In genomic region chr15:95857758-95858157, GRCh38 we compare ENCODE assay signal across 13 cellular contexts.
DNase-seq lines count a peak whose midpoint lies in the region; ATAC-seq and TF ChIP-seq lines count a peak whose summit lies in the region.
"Had no signal": no experiment of that assay in that cellular context is flagged by ENCODE, and none has a peak within 500 bp of the region (broad histone marks: within the 10 kb centered on the region; RNA-seq: fewer than 3 reads in every experiment).

No MANE protein-coding gene starts in this region.

- intact Hi-C loops in tibial artery (cut with DNase I; ENCODE audit: low total_unique reads) = no loop called here

- peak overlapping the region; percentile 55 to 65 for H3K27ac ChIP-seq in tibial artery
- H3K27ac ChIP-seq: BLaER1, PC-9 had no signal

- no peaks in the 10 kb centered on the region for H3K9me3 Mint-ChIP-seq in activated CD8-positive, alpha-beta memory T cell treated with anti-CD3 and anti-CD28 coated beads, Interleukin-2, amount 10 ng/mL, durations not matched to agents 7 days and 5 days (ENCODE audit: low read depth)

- peak; percentile 66 for DNase-seq in HCEC 1CT
- peak; percentile 27 for DNase-seq in NCI-H82 treated with DMSO at 0.1 percent for 48 hours (lab: John Stamatoyannopoulos, UW; ENCODE audit: unreplicated experiment)
- peak; percentile 72 for DNase-seq in fibroblast of peridontal ligament (ENCODE audit: extremely low read depth)
- no peak for DNase-seq in tibial artery
- DNase-seq in T-helper 1 cell = no peak
- no peak for DNase-seq in activated CD8-positive, alpha-beta memory T cell treated with anti-CD3 and anti-CD28 coated beads, Interleukin-2, amount 10 ng/mL, durations not matched to agents 7 days and 5 days
- DNase-seq in SKM-1 (lab: John Stamatoyannopoulos, UW; ENCODE audit: unreplicated experiment) = no peak
- DNase-seq: KG1, MG63, NCI-H1092 treated with DMSO at 0.1 percent for 48 hours, NCI-H1694, PC-9 had no signal

- no peaks in the 10 kb centered on the region for H3K27me3 ChIP-seq in tibial artery
- H3K27me3 ChIP-seq: BLaER1, MG63 had no signal

- H3K4me1 Mint-ChIP-seq in activated CD8-positive, alpha-beta memory T cell treated with anti-CD3 and anti-CD28 coated beads, Interleukin-2, amount 10 ng/mL, durations not matched to agents 7 days and 5 days = peaks cover 5% of the 10 kb centered on the region

- no peak for ATAC-seq in activated CD8-positive, alpha-beta memory T cell treated with anti-CD3 and anti-CD28 coated beads, Interleukin-2, amount 10 ng/mL, durations not matched to agents 7 days and 5 days

- H3K4me1 ChIP-seq in tibial artery = peaks cover 0 to 18% (median 0%) of the 10 kb centered on the region in 4 donors
- H3K4me1 ChIP-seq: BLaER1 had no signal

- H3K36me3 ChIP-seq in tibial artery = no peaks in the 10 kb centered on the region
- H3K36me3 ChIP-seq: BLaER1, MG63 had no signal

- H3K4me3 Mint-ChIP-seq in activated CD8-positive, alpha-beta memory T cell treated with anti-CD3 and anti-CD28 coated beads, Interleukin-2, amount 10 ng/mL, durations not matched to agents 7 days and 5 days = no peak overlapping the region

- no peaks in the 10 kb centered on the region for H3K9me3 ChIP-seq in tibial artery
- H3K9me3 ChIP-seq: BLaER1, MG63 had no signal

- H3K27ac Mint-ChIP-seq in activated CD8-positive, alpha-beta memory T cell treated with anti-CD3 and anti-CD28 coated beads, Interleukin-2, amount 10 ng/mL, durations not matched to agents 7 days and 5 days = no peak overlapping the region

- TF ChIP-seq CTCF in tibial artery (IDR thresholded peaks at IDR 0.05) = no peak

- peaks cover 15% of the 10 kb centered on the region for H3K27me3 Mint-ChIP-seq in activated CD8-positive, alpha-beta memory T cell treated with anti-CD3 and anti-CD28 coated beads, Interleukin-2, amount 10 ng/mL, durations not matched to agents 7 days and 5 days

- CTCF ChIA-PET in activated CD8-positive, alpha-beta memory T cell treated with anti-CD3 and anti-CD28 coated beads, Interleukin-2, amount 10 ng/mL, durations not matched to agents 7 days and 5 days (lab: Charles Lee) = no interaction called here

- no peaks in the 10 kb centered on the region for H3K36me3 Mint-ChIP-seq in activated CD8-positive, alpha-beta memory T cell treated with anti-CD3 and anti-CD28 coated beads, Interleukin-2, amount 10 ng/mL, durations not matched to agents 7 days and 5 days

- no peak overlapping the region for H3K4me3 ChIP-seq in tibial artery
- H3K4me3 ChIP-seq: BLaER1, MG63, PC-9 had no signal

Comparison
In these comparisons a context has a peak if more than half of its experiments do, and no peak if none do; other contexts are left out.
1. DNase-seq: peak in HCEC 1CT (single experiment), NCI-H82 treated with DMSO at 0.1 percent for 48 hours (single experiment) and fibroblast of peridontal ligament (single experiment); none in tibial artery (0 of 2), T-helper 1 cell (0 of 5), activated CD8-positive, alpha-beta memory T cell treated with anti-CD3 and anti-CD28 coated beads, Interleukin-2, amount 10 ng/mL, durations not matched to agents 7 days and 5 days (single experiment) and SKM-1 (single experiment).